In the genomic region with DNA sequence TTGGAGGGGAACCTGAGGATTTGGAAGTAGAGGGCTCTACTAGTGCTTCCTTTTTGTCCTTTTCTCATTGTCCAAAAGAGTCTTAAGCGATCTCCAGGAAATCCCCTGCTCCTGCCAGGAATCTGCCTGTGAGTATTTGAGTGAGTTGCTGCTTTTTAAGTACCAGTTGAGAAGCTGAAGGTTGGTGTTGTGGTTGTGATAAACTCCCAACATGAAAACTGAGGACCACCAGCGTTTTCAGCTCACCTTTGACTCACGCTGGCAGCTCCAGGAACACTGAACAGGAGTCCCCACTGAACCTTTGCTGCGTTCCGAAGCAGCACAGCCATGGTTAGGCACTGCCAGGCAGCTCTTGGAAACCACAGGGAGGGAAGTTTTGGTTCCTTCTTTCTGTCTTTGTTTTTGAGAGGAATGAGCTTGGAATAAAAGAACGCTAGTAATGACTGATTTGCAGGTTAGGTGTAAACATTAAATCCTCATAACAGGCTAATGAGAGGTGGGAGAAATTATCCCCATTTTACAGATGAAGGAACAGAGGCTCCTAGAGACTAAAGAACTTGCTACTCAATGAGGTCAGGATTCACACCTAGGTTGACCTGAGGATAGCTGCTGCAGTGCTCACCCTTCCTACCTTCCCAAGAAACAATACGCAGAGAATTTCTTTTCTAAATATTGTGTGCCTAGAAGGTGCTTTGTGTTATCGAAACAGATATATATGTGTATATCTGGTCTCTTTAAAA, we compare ENCODE assay signal across 8 cellular contexts.
DNase-seq lines count a peak whose midpoint lies in the region; ATAC-seq and TF ChIP-seq lines count a peak whose summit lies in the region.
"Had no signal": no experiment of that assay in that cellular context is flagged by ENCODE, and none has a peak within 500 bp of the region (broad histone marks: within the 10 kb centered on the region; RNA-seq: fewer than 3 reads in every experiment).

No MANE protein-coding gene starts in this region.

- H3K27me3 ChIP-seq in IMR-90 (ENCODE audit: control insufficient read depth, insufficient read depth, low read length) (no peaks in the 10 kb centered on the region), breast epithelium (no peaks in the 10 kb centered on the region), tibial artery (no peaks in the 10 kb centered on the region)

- no CpG with 5 or more reads among the region's 8 CpGs for WGBS in IMR-90 (ENCODE audit: extremely low coverage in 2 of 2, insufficient read length in 1 of 2), 2 experiments

- H2AK5ac ChIP-seq in IMR-90 (ENCODE audit: low read depth, low read length), result 0 out of 2 replicates have a peak overlapping the region, but pooled peaks have one; percentile 1

- H2AK9ac ChIP-seq in IMR-90 (replicated peaks; ENCODE audit: low read depth, low read length, poor library complexity), result no peak overlapping the region

- intact Hi-C loops in IMR-90 (cut with micrococcal nuclease), result no loop called here
- intact Hi-C loops in breast epithelium (cut with DNase I; ENCODE audit: low total_unique reads), result no loop called here
- intact Hi-C loops in tibial artery (cut with DNase I; ENCODE audit: low total_unique reads), result no loop called here

- H3K79me1 ChIP-seq in IMR-90 (ENCODE audit: low read depth in 1 of 2, low read length in 2 of 2), result peaks cover 24 to 61% of the 10 kb centered on the region in 2 experiments

- CTCF ChIA-PET in IMR-90 (lab: Yijun Ruan, JAX), result interaction anchor here (0.8 to 1.8 kb wide), 5 partner anchors 10 to 97 kb away, joined by 3 to 4 read pairs (median 3); no protein-coding TSS in a partner anchor

- in situ Hi-C loops in IMR-90 (cut with MboI; ENCODE audit: low sequenced_read_pairs), result no loop called here

- no peak for TF ChIP-seq POLR2A in IMR-90 (IDR thresholded peaks at IDR 0.05; ENCODE audit: low read depth, low read length)
- no peak for TF ChIP-seq POLR2A in breast epithelium (IDR thresholded peaks at IDR 0.05)

- H3K4ac ChIP-seq in IMR-90 (ENCODE audit: low read depth, low read length), result peak overlapping the region; percentile 39; the same call in 1 of the 2 replicates

- no peak overlapping the region for H2AFZ ChIP-seq in IMR-90 (replicated peaks; ENCODE audit: low read length, poor library complexity)

- POLR2A ChIA-PET in IMR-90 (lab: Charles Lee; ENCODE audit: unreplicated experiment), result interaction anchor here (0.9 kb wide), 1 partner anchor 26 kb away, joined by 3 read pairs; no protein-coding TSS in a partner anchor

- H3K27ac ChIP-seq in IMR-90 (ENCODE audit: insufficient read depth, low read length), result peak overlapping the region; percentile 25; the same call in 1 of the 2 replicates
- H3K27ac ChIP-seq in breast epithelium, result peak overlapping the region; percentile 59 to 73
- peak overlapping the region; percentile 24 to 54 for H3K27ac ChIP-seq in tibial artery

- no peak for TF ChIP-seq RAD21 in IMR-90 (IDR thresholded peaks at IDR 0.05; ENCODE audit: low read length)

- H2BK120ac ChIP-seq in IMR-90 (ENCODE audit: low read depth, low read length), result no peak overlapping the region

- DNase-seq in IMR-90, result peak; percentile 41
- DNase-seq in breast epithelium (ENCODE audit: low spot score in 2 of 2), result no peak
- DNase-seq in kidney tubule cell (ENCODE audit: low spot score), result peak; percentile 64
- no peak for DNase-seq in tibial artery
- no peak for DNase-seq in globus pallidus (ENCODE audit: low spot score)
- DNase-seq in activated CD4-positive, alpha-beta T cell treated with anti-CD3 and anti-CD28 coated beads, Interleukin-2, amount 50 U/mL, for 1 hour, result no peak
- DNase-seq: activated gamma-delta T cell had no signal

- H4K20me1 ChIP-seq in IMR-90 (ENCODE audit: insufficient read depth, low read length), result peaks cover 81% of the 10 kb centered on the region

- peak overlapping the region; percentile 32; the same call in 1 of the 2 replicates for H3K9ac ChIP-seq in IMR-90 (ENCODE audit: low read depth, low read length)

- no peaks in the 10 kb centered on the region for H3K9me3 ChIP-seq in IMR-90 (ENCODE audit: control insufficient read depth, insufficient read depth, low read length)
- H3K9me3 ChIP-seq in breast epithelium, result no peaks in the 10 kb centered on the region
- H3K9me3 ChIP-seq in tibial artery, result no peaks in the 10 kb centered on the region

- H2BK15ac ChIP-seq in IMR-90 (ENCODE audit: low read depth, low read length), result no peak overlapping the region

- H2BK20ac ChIP-seq in IMR-90 (ENCODE audit: low read depth, low read length), result 0 out of 2 replicates have a peak overlapping the region, but pooled peaks have one; percentile 12

- H3K14ac ChIP-seq in IMR-90 (replicated peaks; ENCODE audit: low read depth, low read length), result peak overlapping the region; percentile 64; the same call in 1 of the 2 replicates

- 0 out of 2 replicates have a peak overlapping the region, but pooled peaks have one; percentile 8 for H3K56ac ChIP-seq in IMR-90 (ENCODE audit: extremely low read depth, insufficient read depth, low read length)

- peak overlapping the region; percentile 26; the same call in 1 of the 2 replicates for H4K91ac ChIP-seq in IMR-90 (ENCODE audit: insufficient read depth, low read depth, low read length)

- peaks cover 18% of the 10 kb centered on the region for H3K9me1 ChIP-seq in IMR-90 (ENCODE audit: insufficient read depth, low read length)

- H3K36me3 ChIP-seq in IMR-90 (ENCODE audit: control insufficient read depth, insufficient read depth, low read length) (no peaks in the 10 kb centered on the region), breast epithelium (no peaks in the 10 kb centered on the region), tibial artery (no peaks in the 10 kb centered on the region)

- H3K4me1 ChIP-seq in IMR-90 (ENCODE audit: control insufficient read depth, insufficient read depth, low read length) (peaks cover 12% of the 10 kb centered on the region), breast epithelium (no peaks in the 10 kb centered on the region), tibial artery (peaks cover 0 to 94% (median 38%) of the 10 kb centered on the region in 4 donors)

- peak overlapping the region in 1 of 2 experiments; percentile 20; a peak in 2 of 4 replicates for H4K8ac ChIP-seq in IMR-90 (ENCODE audit: low read depth in 2 of 2, low read length in 2 of 2)

- no TSS peak for BruUV-seq in IMR-90 (replicated peaks; lab: Mats Ljungman, UMichigan)

- peak overlapping the region; percentile 85 for H3K4me2 ChIP-seq in IMR-90 (ENCODE audit: low read depth, low read length)

- TF ChIP-seq CTCF in IMR-90 (conservative IDR thresholded peaks at IDR 0.05; ENCODE audit: low read depth, low read length) (no peak), breast epithelium (IDR thresholded peaks at IDR 0.05) (no peak), tibial artery (IDR thresholded peaks at IDR 0.05) (no peak)

- no peak overlapping the region for H2BK5ac ChIP-seq in IMR-90 (ENCODE audit: low read depth, low read length, poor library complexity, severe bottlenecking)

- H3K4me3 ChIP-seq in IMR-90 (ENCODE audit: insufficient read depth, low read depth, low read length) (peak overlapping the region; percentile 41; the same call in 1 of the 2 replicates), breast epithelium (peak overlapping the region; percentile 16 to 50 (median 32)), tibial artery (peak overlapping the region; percentile 29 to 35)

- H4K5ac ChIP-seq in IMR-90 (ENCODE audit: low read depth, low read length), result no peak overlapping the region

- dilution Hi-C loops in IMR-90 (cut with HindIII; ENCODE audit: low sequenced_read_pairs, unreplicated experiment), result no loop called here

- peak; percentile 33 for ATAC-seq in IMR-90 (ENCODE audit: low read depth)
- no peak for ATAC-seq in HG02588 (IDR thresholded peaks at IDR 0.05; ENCODE audit: unreplicated experiment)

- peak overlapping the region; percentile 72 for H3K23ac ChIP-seq in IMR-90 (ENCODE audit: low read depth, low read length)

- H3K18ac ChIP-seq in IMR-90 (ENCODE audit: low read depth, low read length), result no peak overlapping the region; the same call in 1 of the 2 replicates

TF ChIP-seq in IMR-90, 13 proteins besides CTCF, POLR2A, EP300 and RAD21:
- no peak for TF ChIP-seq MXI1 (IDR thresholded peaks at IDR 0.05; ENCODE audit: borderline replicate concordance, low read depth, low read length)

Comparison
In these comparisons a context has a peak if more than half of its experiments do, and no peak if none do; other contexts are left out.
1. DNase-seq: peak in IMR-90 (single experiment) and kidney tubule cell (single experiment); none in breast epithelium (0 of 2), tibial artery (0 of 2), globus pallidus (single experiment) and activated CD4-positive, alpha-beta T cell treated with anti-CD3 and anti-CD28 coated beads, Interleukin-2, amount 50 U/mL, for 1 hour (single experiment).
2. Peak in every context shown above with its lines, with median percentiles within 50 percentile points of each other: H3K27ac ChIP-seq and H3K4me3 ChIP-seq.